In the genomic region with DNA sequence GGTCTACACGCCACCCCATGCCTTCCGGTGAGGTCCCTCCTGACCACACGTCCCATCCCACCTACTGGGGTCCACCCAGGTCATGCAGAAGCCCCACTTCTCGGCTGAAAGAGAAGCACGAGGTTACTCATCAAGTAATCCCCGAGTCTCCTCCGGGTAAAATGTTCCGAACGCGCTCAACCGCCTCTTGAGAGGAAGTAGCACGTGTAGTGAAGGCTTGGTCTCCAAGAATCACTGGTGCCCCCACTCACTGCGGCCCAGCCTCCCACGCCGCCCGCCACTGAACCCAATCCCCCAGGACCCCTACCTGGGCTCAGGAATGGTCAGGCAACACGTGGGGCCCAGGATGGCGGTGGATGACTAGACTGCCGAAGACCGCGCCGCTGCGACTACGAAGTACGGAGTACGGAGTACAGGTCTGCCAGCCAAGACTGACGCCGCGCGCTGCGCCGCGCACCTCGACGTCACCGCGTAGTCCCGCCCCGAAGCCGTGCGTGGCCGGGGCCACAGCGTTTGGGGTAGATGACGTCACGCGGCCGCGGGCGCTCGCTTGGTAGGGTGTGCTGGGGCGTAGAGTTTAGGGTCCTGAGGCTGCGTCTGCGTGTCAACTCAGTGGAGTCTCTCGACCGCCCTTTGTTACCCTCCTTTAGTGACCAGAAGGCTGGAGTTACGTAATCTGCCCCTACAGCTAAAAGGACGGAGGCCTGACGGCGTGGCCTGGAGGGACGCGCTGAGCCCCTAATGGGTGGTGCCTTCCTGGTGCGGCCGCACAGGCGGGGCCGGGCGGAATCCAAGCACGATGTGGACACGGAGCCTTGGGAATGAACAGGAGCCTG, we compare ENCODE assay signal across 8 cellular contexts.
DNase-seq lines count a peak whose midpoint lies in the region; ATAC-seq lines count a peak whose summit lies in the region.

No MANE protein-coding gene starts in this region.

- ATAC-seq in GM18870 (IDR thresholded peaks at IDR 0.05; ENCODE audit: unreplicated experiment) (peak; percentile 79), HG03108 (IDR thresholded peaks at IDR 0.05; ENCODE audit: unreplicated experiment) (peak; percentile 91)

- in situ Hi-C loops in ACHN (cut with HindIII; ENCODE audit: low pct_ligation_motif_present, low pct_unique_long_range_greater_than_20kb, low sequenced_read_pairs): no loop called here

- peak; percentile 98 for DNase-seq in ACHN
- DNase-seq in NCI-H2227 treated with DMSO at 0.1 percent for 48 hours (lab: John Stamatoyannopoulos, UW): peak; percentile 86
- DNase-seq in activated CD4-positive, CD25-positive, alpha-beta regulatory T cell (lab: John Stamatoyannopoulos, UW): peak; percentile 91 to 94 (median 94)
- peak; percentile 94 for DNase-seq in central memory CD4-positive, alpha-beta T cell
- peak; percentile 96 for DNase-seq in islet precursor cell
- DNase-seq in stimulated activated CD4-positive, alpha-beta T cell treated with anti-CD3 and anti-CD28 coated beads, Interleukin-12 subunit alpha, Interleukin-12 subunit beta, amount 100 ng/mL, for 4 hours: peak; percentile 97

Comparison
In these comparisons a context has a peak if more than half of its experiments do, and no peak if none do; other contexts are left out.
1. Peak in every context shown above with its lines: DNase-seq and ATAC-seq.